ENCODE assay signal across 8 cellular contexts in the genomic region with DNA sequence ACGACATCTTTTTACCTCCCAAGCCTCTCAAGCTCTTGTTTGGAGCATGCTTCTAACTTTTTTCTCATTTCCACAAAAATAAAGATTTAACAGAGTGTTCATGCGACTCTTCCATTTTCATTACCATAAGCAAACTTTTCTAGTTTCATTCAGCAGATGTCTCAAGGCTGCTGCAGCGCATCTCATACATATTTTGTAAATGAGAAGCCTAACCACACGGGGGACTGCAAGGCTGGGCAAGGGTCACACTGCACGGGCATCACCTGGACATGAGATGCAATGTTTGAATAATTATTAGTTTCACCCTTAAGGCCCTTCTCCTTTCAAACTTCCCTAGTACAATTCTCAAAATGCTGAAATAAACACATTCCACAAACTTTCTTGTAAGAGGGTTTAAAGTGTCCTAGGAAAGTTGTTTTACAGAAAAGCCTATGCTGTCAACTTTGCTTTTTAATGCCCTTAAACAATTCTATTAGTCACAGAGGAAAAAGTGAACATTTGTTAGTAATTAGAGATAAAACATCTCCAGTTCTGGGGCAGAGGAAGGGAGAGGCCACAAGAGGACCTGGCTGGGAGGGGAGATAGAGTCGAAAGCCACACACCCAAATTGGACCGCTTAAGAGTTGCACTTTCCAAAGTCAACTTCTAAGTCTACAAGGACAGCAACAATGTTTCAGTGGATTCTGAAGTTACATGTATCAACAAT. TPM values are rescaled to one million over a fixed set of nuclear protein-coding genes. Genes with fewer than 3 reads are reported as not detected.
DNase-seq lines count a peak whose midpoint lies in the region; ATAC-seq and TF ChIP-seq lines count a peak whose summit lies in the region.

No MANE protein-coding gene starts in this region.

- H3K4me3 ChIP-seq in GM12865 (ENCODE audit: low read depth, low read length) (peak overlapping the region; percentile 91), PC-3 (ENCODE audit: low read length) (peak overlapping the region; percentile 80), mucosa of descending colon (peak overlapping the region; percentile 48)

- intact Hi-C loops in PC-3 (cut with micrococcal nuclease): loop anchor here (5.0 kb wide), 1 partner anchor 386 kb away; no protein-coding TSS in a partner anchor
- intact Hi-C loops in mucosa of descending colon (cut with DNase I, micrococcal nuclease): no loop called here

- H3K36me3 ChIP-seq in PC-3 (ENCODE audit: low read depth, low read length) (no peaks in the 10 kb centered on the region), mucosa of descending colon (ENCODE audit: low read depth) (no peaks in the 10 kb centered on the region)

- no peaks in the 10 kb centered on the region for H3K9me2 ChIP-seq in PC-3 (replicated peaks; ENCODE audit: low read length)

- H3K9ac ChIP-seq in PC-3 (ENCODE audit: low read length): peak overlapping the region; percentile 68

- peak overlapping the region; percentile 79 for H3K4me2 ChIP-seq in PC-3 (ENCODE audit: low read length)

- no TSS peak for BruUV-seq in PC-3 (replicated peaks; lab: Mats Ljungman, UMichigan)

- no peaks in the 10 kb centered on the region for H3F3A ChIP-seq in PC-3 (ENCODE audit: low read length, unreplicated experiment)

- TF ChIP-seq CTCF in GM12865 (IDR thresholded peaks at IDR 0.05; ENCODE audit: insufficient read depth, low read depth, low read length, missing control alignments) (no peak), PC-3 (conservative IDR thresholded peaks at IDR 0.05; ENCODE audit: low read depth, low read length) (no peak), mucosa of descending colon (IDR thresholded peaks at IDR 0.05) (no peak)

- ATAC-seq in PC-3 (no peak), mucosa of descending colon (no peak), GM21515 (IDR thresholded peaks at IDR 0.05; ENCODE audit: unreplicated experiment) (no peak), GM21825 (IDR thresholded peaks at IDR 0.05; ENCODE audit: unreplicated experiment) (no peak)

- no peaks in the 10 kb centered on the region for H3K27me3 ChIP-seq in PC-3 (ENCODE audit: low read length)

- 0 out of 2 replicates have a peak, but pooled peaks cover 4% of the 10 kb centered on the region for H4K20me1 ChIP-seq in PC-3 (ENCODE audit: low read length)

- H3K79me2 ChIP-seq in PC-3 (ENCODE audit: low read length): peaks cover 49% of the 10 kb centered on the region

- peak overlapping the region; percentile 43 for H3K27ac ChIP-seq in PC-3 (ENCODE audit: low read length)

- H3K9me3 ChIP-seq in PC-3 (ENCODE audit: low read length): no peaks in the 10 kb centered on the region
- H3K9me3 ChIP-seq in mucosa of descending colon: no peaks in the 10 kb centered on the region

- POLR2A ChIA-PET in PC-3 (lab: Charles Lee; ENCODE audit: unreplicated experiment): no interaction called here

- CTCF ChIA-PET in PC-3 (lab: Charles Lee): no interaction called here

- DNase-seq in GM12865 (ENCODE audit: low read depth) (peak; percentile 63), PC-3 (peak; percentile 24), dedifferentiated amniotic fluid mesenchymal stem cell (ENCODE audit: extremely low spot score) (peak; percentile 54), mucosa of descending colon (no peak), OCI-M2 (lab: John Stamatoyannopoulos, UW; ENCODE audit: unreplicated experiment) (no peak), UCSD-AML1 (lab: John Stamatoyannopoulos, UW; ENCODE audit: unreplicated experiment) (no peak)

- H2AFZ ChIP-seq in PC-3 (ENCODE audit: low read length): peak overlapping the region; percentile 7; the same call in 1 of the 2 replicates

- H3K4me1 ChIP-seq in PC-3 (ENCODE audit: insufficient read depth, low read length) (peaks cover 68% of the 10 kb centered on the region), mucosa of descending colon (ENCODE audit: low read depth) (peaks cover 18% of the 10 kb centered on the region)

RNA-seq across cellular contexts. Expression of gene DENND1A, which starts 1.3 kb away (rescaled TPM):
- total RNA-seq in PC-3 (2014; rRNA removed): 18.6 and 29.7 TPM in 2 replicates
- 10 to 100 TPM; 32.8 to 50.0 (median 35.1) TPM for total RNA-seq in mucosa of descending colon

Comparison
In these comparisons a context has a peak if more than half of its experiments do, and no peak if none do; other contexts are left out.
1. DNase-seq: peak in GM12865 (single experiment), PC-3 (single experiment) and dedifferentiated amniotic fluid mesenchymal stem cell (single experiment); none in mucosa of descending colon (0 of 3), OCI-M2 (single experiment) and UCSD-AML1 (single experiment).
2. Peak in every context shown above with its lines, with median percentiles within 50 percentile points of each other: H3K4me3 ChIP-seq.